In genomic region chr12:53127169-53127568, GRCh38 we compare ENCODE assay signal across 16 cellular contexts. TPM values are rescaled to one million over a fixed set of nuclear protein-coding genes. Genes with fewer than 3 reads are reported as not detected.
DNase-seq lines count a peak whose midpoint lies in the region; ATAC-seq, FAIRE-seq and TF ChIP-seq lines count a peak whose summit lies in the region.
"Had no signal": no experiment of that assay in that cellular context is flagged by ENCODE, and none has a peak within 500 bp of the region (broad histone marks: within the 10 kb centered on the region; RNA-seq: fewer than 3 reads in every experiment).

No MANE protein-coding gene starts in this region.

- in situ Hi-C loops in IMR-90 (cut with MboI; ENCODE audit: low sequenced_read_pairs), result no loop called here

- TF ChIP-seq CTCF in IMR-90 (conservative IDR thresholded peaks at IDR 0.05; ENCODE audit: low read depth, low read length), result no peak
- no peak for TF ChIP-seq CTCF in H1 (IDR thresholded peaks at IDR 0.05; ENCODE audit: control extremely low read depth in 1 of 3, insufficient read depth in 1 of 3, low read depth in 1 of 3, low read length in 3 of 3)

- H3K4me2 ChIP-seq in IMR-90 (ENCODE audit: low read depth, low read length), result no peak overlapping the region
- no peak overlapping the region for H3K4me2 ChIP-seq in H1 (ENCODE audit: insufficient read depth in 1 of 2, low read depth in 2 of 2, low read length in 2 of 2)

- no peak overlapping the region for H2BK15ac ChIP-seq in IMR-90 (ENCODE audit: low read depth, low read length)
- H2BK15ac ChIP-seq in H1 (ENCODE audit: low read length), result no peak overlapping the region

- H3K23me2 ChIP-seq in H1 (ENCODE audit: low read depth, low read length), result no peaks in the 10 kb centered on the region

- H4K8ac ChIP-seq in IMR-90 (ENCODE audit: low read depth in 2 of 2, low read length in 2 of 2), result no peak overlapping the region
- no peak overlapping the region for H4K8ac ChIP-seq in H1 (ENCODE audit: extremely low read depth, insufficient read depth, low read length)

- no peak for TF ChIP-seq RAD21 in IMR-90 (IDR thresholded peaks at IDR 0.05; ENCODE audit: low read length)
- TF ChIP-seq RAD21 in H1 (IDR thresholded peaks at IDR 0.05 in 1 of 2, conservative IDR thresholded peaks at IDR 0.05 in 1 of 2; ENCODE audit: low read depth in 2 of 2, low read length in 2 of 2), result no peak

- TF ChIP-seq POLR2A in IMR-90 (IDR thresholded peaks at IDR 0.05; ENCODE audit: low read depth, low read length), result no peak
- no peak for TF ChIP-seq POLR2A in H1 (IDR thresholded peaks at IDR 0.05; ENCODE audit: control extremely low read depth in 1 of 2, low read depth in 2 of 2, low read length in 2 of 2)

- H2AK9ac ChIP-seq in IMR-90 (replicated peaks; ENCODE audit: low read depth, low read length, poor library complexity), result no peak overlapping the region

- POLR2A ChIA-PET in IMR-90 (lab: Charles Lee; ENCODE audit: unreplicated experiment) (no interaction called here), H1 (lab: Charles Lee; ENCODE audit: partially characterized antibody) (no interaction called here)

- no peak for TF ChIP-seq EP300 in H1 (IDR thresholded peaks at IDR 0.05; ENCODE audit: borderline replicate concordance in 1 of 2, low read depth in 2 of 2, low read length in 2 of 2)

- H3K23ac ChIP-seq in IMR-90 (ENCODE audit: low read depth, low read length) (no peak overlapping the region), H1 (ENCODE audit: insufficient read length) (no peak overlapping the region)

- no peaks in the 10 kb centered on the region for H3K79me1 ChIP-seq in IMR-90 (ENCODE audit: low read depth in 1 of 2, low read length in 2 of 2)
- H3K79me1 ChIP-seq in H1 (ENCODE audit: low read depth, low read length), result no peaks in the 10 kb centered on the region

- H3K9ac ChIP-seq in IMR-90 (ENCODE audit: low read depth, low read length) (no peak overlapping the region), H1 (replicated peaks in 1 of 4; ENCODE audit: extremely low read depth in 1 of 4, low read depth in 3 of 4, low read length in 3 of 4) (no peak overlapping the region)

- H3K27ac ChIP-seq in IMR-90 (ENCODE audit: insufficient read depth, low read length) (no peak overlapping the region), H1 (ENCODE audit: low read depth, low read length) (no peak overlapping the region)
- H3K27ac ChIP-seq: C4-2B had no signal

- H3K18ac ChIP-seq in IMR-90 (ENCODE audit: low read depth, low read length) (no peak overlapping the region), H1 (ENCODE audit: extremely low read depth, low read length) (no peak overlapping the region)

- H3K27me3 ChIP-seq in IMR-90 (ENCODE audit: control insufficient read depth, insufficient read depth, low read length) (peaks cover 6% of the 10 kb centered on the region; the same call in 1 of the 2 replicates), H1 (replicated peaks in 1 of 4; ENCODE audit: control insufficient read depth in 3 of 4, extremely low read depth in 1 of 4, insufficient read depth in 3 of 4, low read length in 3 of 4) (no peaks in the 10 kb centered on the region)

- H4K91ac ChIP-seq in IMR-90 (ENCODE audit: insufficient read depth, low read depth, low read length) (no peak overlapping the region), H1 (replicated peaks; ENCODE audit: insufficient read length, low read length) (no peak overlapping the region)

- ATAC-seq in IMR-90 (ENCODE audit: low read depth) (no peak), GM21737 (IDR thresholded peaks at IDR 0.05; ENCODE audit: unreplicated experiment) (no peak)

- H4K5ac ChIP-seq in IMR-90 (ENCODE audit: low read depth, low read length) (no peak overlapping the region), H1 (ENCODE audit: insufficient read length, low read depth, low read length) (no peak overlapping the region)

- no CpG with 5 or more reads among the region's 1 CpG for WGBS in IMR-90 (ENCODE audit: extremely low coverage in 2 of 2, insufficient read length in 1 of 2), 2 experiments
- WGBS in H1 (ENCODE audit: extremely low coverage in 1 of 2, insufficient coverage in 1 of 2, insufficient read length in 1 of 2, insufficient replicate concordance in 2 of 2, low coverage in 1 of 2, low lambda C conversion rate in 2 of 2, missing lambda C conversion rate in 1 of 2), 2 experiments, result 94% methylated on average over 1 of the region's 1 CpG; no CpG with 5 or more reads in 1 of the 2 experiments

- peaks cover 3% of the 10 kb centered on the region; the same call in 1 of the 2 replicates for H3K4me1 ChIP-seq in IMR-90 (ENCODE audit: control insufficient read depth, insufficient read depth, low read length)
- H3K4me1 ChIP-seq in H1 (replicated peaks in 1 of 4; ENCODE audit: control insufficient read depth in 3 of 4, insufficient read depth in 4 of 4, low read length in 3 of 4), result no peaks in the 10 kb centered on the region

- H3K56ac ChIP-seq in IMR-90 (ENCODE audit: extremely low read depth, insufficient read depth, low read length) (no peak overlapping the region), H1 (replicated peaks; ENCODE audit: insufficient read length, low read depth, low read length) (no peak overlapping the region)

- DNase-seq in IMR-90 (no peak), H1 (ENCODE audit: low read depth in 1 of 2, low spot score in 2 of 2) (no peak), HuH-7 (ENCODE audit: low spot score) (no peak)
- DNase-seq: AML-193; Caco-2; CD4-positive, alpha-beta T cell; HCEC 1CT; Kasumi-1; KG1 had no signal

- H2BK5ac ChIP-seq in IMR-90 (ENCODE audit: low read depth, low read length, poor library complexity, severe bottlenecking), result no peak overlapping the region
- H2BK5ac ChIP-seq in H1 (ENCODE audit: low read depth, low read length), result no peak overlapping the region

- H3K79me2 ChIP-seq in H1 (ENCODE audit: control insufficient read depth in 1 of 2, insufficient read depth in 2 of 2, low read length in 2 of 2), result no peaks in the 10 kb centered on the region

- no peak overlapping the region for H2BK12ac ChIP-seq in H1 (ENCODE audit: low read depth, low read length)

- H3K4ac ChIP-seq in IMR-90 (ENCODE audit: low read depth, low read length), result no peak overlapping the region
- H3K4ac ChIP-seq in H1 (replicated peaks; ENCODE audit: insufficient read length, low read depth, low read length), result no peak overlapping the region

- no peak overlapping the region for H3K4me3 ChIP-seq in IMR-90 (ENCODE audit: insufficient read depth, low read depth, low read length)
- H3K4me3 ChIP-seq in H1 (ENCODE audit: extremely low read depth in 1 of 4, insufficient read depth in 2 of 4, low read depth in 3 of 4, low read length in 4 of 4), result no peak overlapping the region

- H3K9me1 ChIP-seq in IMR-90 (ENCODE audit: insufficient read depth, low read length), result peaks cover 10% of the 10 kb centered on the region; the same call in 1 of the 2 replicates

- no peaks in the 10 kb centered on the region for H3K9me3 ChIP-seq in IMR-90 (ENCODE audit: control insufficient read depth, insufficient read depth, low read length)
- no peaks in the 10 kb centered on the region for H3K9me3 ChIP-seq in H1 (ENCODE audit: insufficient read depth in 2 of 2, low read depth in 1 of 2, low read length in 1 of 2)
- H3K9me3 ChIP-seq: Caco-2 had no signal

- no TSS peak for BruUV-seq in IMR-90 (replicated peaks; lab: Mats Ljungman, UMichigan)

- CTCF ChIA-PET in IMR-90 (lab: Yijun Ruan, JAX), result interaction anchor here (0.6 kb wide), 1 partner anchor 11 kb away, joined by 3 read pairs; no protein-coding TSS in a partner anchor
- CTCF ChIA-PET in H1 (lab: Charles Lee; ENCODE audit: partially characterized antibody), result interaction anchor here (0.6 to 4.6 kb wide), 4 partner anchors 28 to 1112 kb away, joined by 3 to 15 read pairs (median 8); no protein-coding TSS in a partner anchor

- no peaks in the 10 kb centered on the region for H4K20me1 ChIP-seq in IMR-90 (ENCODE audit: insufficient read depth, low read length)
- H4K20me1 ChIP-seq in H1 (replicated peaks in 1 of 2; ENCODE audit: control insufficient read depth in 1 of 2, insufficient read depth in 2 of 2, low read length in 2 of 2), result no peaks in the 10 kb centered on the region

- dilution Hi-C loops in IMR-90 (cut with HindIII; ENCODE audit: low sequenced_read_pairs, unreplicated experiment), result no loop called here

- no peak overlapping the region for H2AK5ac ChIP-seq in IMR-90 (ENCODE audit: low read depth, low read length)
- H2AK5ac ChIP-seq in H1 (ENCODE audit: low read depth, low read length), result no peak overlapping the region

- H2BK120ac ChIP-seq in IMR-90 (ENCODE audit: low read depth, low read length), result no peak overlapping the region
- no peak overlapping the region for H2BK120ac ChIP-seq in H1 (replicated peaks; ENCODE audit: low read depth, low read length)

- H3K36me3 ChIP-seq in IMR-90 (ENCODE audit: control insufficient read depth, insufficient read depth, low read length) (no peaks in the 10 kb centered on the region), H1 (ENCODE audit: control insufficient read depth in 2 of 4, insufficient read depth in 4 of 4, low read length in 3 of 4) (no peaks in the 10 kb centered on the region)

- H3K14ac ChIP-seq in IMR-90 (replicated peaks; ENCODE audit: low read depth, low read length), result no peak overlapping the region
- H3K14ac ChIP-seq in H1 (ENCODE audit: insufficient read length), result no peak overlapping the region

- H2BK20ac ChIP-seq in IMR-90 (ENCODE audit: low read depth, low read length), result no peak overlapping the region
- H2BK20ac ChIP-seq in H1 (ENCODE audit: low read length), result no peak overlapping the region

- H2AFZ ChIP-seq in IMR-90 (replicated peaks; ENCODE audit: low read length, poor library complexity) (no peak overlapping the region), H1 (ENCODE audit: low read length) (no peak overlapping the region)

- FAIRE-seq in H1 (lab: Jason Lieb, UNC), result no peak
- FAIRE-seq: A204.1, D721Med, G401.6, GM12891 had no signal

- intact Hi-C loops in IMR-90 (cut with micrococcal nuclease), result no loop called here

RNA-seq across cellular contexts. Expression of gene SOAT2, which starts 23.9 kb away (rescaled TPM):
- under 0.01 and 0.18 TPM in 2 replicates for total RNA-seq in IMR-90 (2012; rRNA removed)
- 0.39 and 0.55 TPM in 2 replicates for polyA plus RNA-seq in IMR-90 (2012; rRNA removed)
- polyA plus RNA-seq in IMR-90 (2012; cell fraction: cytosol; rRNA removed), result 0.18 and 0.27 TPM in 2 replicates
- polyA plus RNA-seq in IMR-90 (2012; cell fraction: nucleus; rRNA removed; ENCODE audit: low replicate concordance), result 0.52 and 1.3 TPM in 2 replicates
- total RNA-seq in H1 (2021; fragmentation: NEBNext Ultra II Directional; extraction: Animal tissue kit (Norgen Biotek cat#: 25700)), result not detected in 2 replicates
- polyA plus RNA-seq in H1 (2011; rRNA removed), result 0.08 and 0.13 TPM in 2 replicates
- 0.12 TPM for polyA plus RNA-seq in H1 (2011; cell fraction: cytosol; rRNA removed)
- polyA plus RNA-seq in H1 (2011; cell fraction: nucleus; rRNA removed), result 0.21 TPM
- polyA plus RNA-seq in H1 (2012, experiment 1 of 2), result not detected in 4 replicates
- polyA plus RNA-seq in H1 (2012, experiment 2 of 2), result not detected
- 0.04 TPM for polyA plus RNA-seq in H1 (2013, experiment 1 of 2)
- polyA plus RNA-seq in H1 (2013, experiment 2 of 2), result not detected
- polyA minus RNA-seq in H1 (2011; rRNA and poly(A)+ RNA removed), result not detected in 2 replicates
- polyA minus RNA-seq in H1 (2011; cell fraction: cytosol; rRNA and poly(A)+ RNA removed), result not detected
- not detected for polyA minus RNA-seq in H1 (2011; cell fraction: nucleus; rRNA and poly(A)+ RNA removed)
- polyA plus RNA-seq: IgD-negative memory B cell had no signal

RNA-seq across cellular contexts. Expression of gene IGFBP6, which starts 29.7 kb away (rescaled TPM):
- 124 and 140 TPM in 2 replicates for total RNA-seq in IMR-90 (2012; rRNA removed)
- polyA plus RNA-seq in IMR-90 (2012; rRNA removed) (337 and 373 TPM in 2 replicates), H1 (2011; rRNA removed) (14.7 and 25.3 TPM in 2 replicates)
- 592 and 623 TPM in 2 replicates for polyA plus RNA-seq in IMR-90 (2012; cell fraction: cytosol; rRNA removed)
- polyA plus RNA-seq in IMR-90 (2012; cell fraction: nucleus; rRNA removed; ENCODE audit: low replicate concordance), result 90.7 and 186 TPM in 2 replicates
- 13.7 and 16.4 TPM in 2 replicates for total RNA-seq in H1 (2021; fragmentation: NEBNext Ultra II Directional; extraction: Animal tissue kit (Norgen Biotek cat#: 25700))
- 15.4 TPM for polyA plus RNA-seq in H1 (2011; cell fraction: cytosol; rRNA removed)
- polyA plus RNA-seq in H1 (2011; cell fraction: nucleus; rRNA removed), result 13.2 TPM
- polyA plus RNA-seq in H1 (2012, experiment 1 of 2), result 5.3 to 13.0 TPM (median 10.2 TPM) in 4 replicates
- polyA plus RNA-seq in H1 (2012, experiment 2 of 2), result 22.3 TPM
- 8.4 TPM for polyA plus RNA-seq in H1 (2013, experiment 1 of 2)
- 10.8 TPM for polyA plus RNA-seq in H1 (2013, experiment 2 of 2)
- 2.6 and 3.5 TPM in 2 replicates for polyA minus RNA-seq in H1 (2011; rRNA and poly(A)+ RNA removed)
- polyA minus RNA-seq in H1 (2011; cell fraction: cytosol; rRNA and poly(A)+ RNA removed), result 2.9 TPM
- 2.4 TPM for polyA minus RNA-seq in H1 (2011; cell fraction: nucleus; rRNA and poly(A)+ RNA removed)

RNA-seq across cellular contexts. Expression of gene SPRYD3, which starts 48.0 kb away (rescaled TPM):
- total RNA-seq in IMR-90 (2012; rRNA removed), result 21.7 and 25.6 TPM in 2 replicates
- 27.8 and 28.8 TPM in 2 replicates for polyA plus RNA-seq in IMR-90 (2012; rRNA removed)
- 20.9 and 26.7 TPM in 2 replicates for polyA plus RNA-seq in IMR-90 (2012; cell fraction: cytosol; rRNA removed)
- 24.4 and 31.3 TPM in 2 replicates for polyA plus RNA-seq in IMR-90 (2012; cell fraction: nucleus; rRNA removed; ENCODE audit: low replicate concordance)
- total RNA-seq in H1 (2021; fragmentation: NEBNext Ultra II Directional; extraction: Animal tissue kit (Norgen Biotek cat#: 25700)), result 6.6 and 6.8 TPM in 2 replicates
- polyA plus RNA-seq in H1 (2011; rRNA removed), result 8.0 and 10.4 TPM in 2 replicates
- 7.4 TPM for polyA plus RNA-seq in H1 (2011; cell fraction: cytosol; rRNA removed)
- 10.8 TPM for polyA plus RNA-seq in H1 (2011; cell fraction: nucleus; rRNA removed)
- 4.9 to 8.7 TPM (median 6.7 TPM) in 4 replicates for polyA plus RNA-seq in H1 (2012, experiment 1 of 2)
- 6.0 TPM for polyA plus RNA-seq in H1 (2012, experiment 2 of 2)
- 3.4 TPM for polyA plus RNA-seq in H1 (2013, experiment 1 of 2)
- 4.0 TPM for polyA plus RNA-seq in H1 (2013, experiment 2 of 2)
- 7.9 and 9.9 TPM in 2 replicates for polyA minus RNA-seq in H1 (2011; rRNA and poly(A)+ RNA removed)
- 4.6 TPM for polyA minus RNA-seq in H1 (2011; cell fraction: cytosol; rRNA and poly(A)+ RNA removed)
- 7.6 TPM for polyA minus RNA-seq in H1 (2011; cell fraction: nucleus; rRNA and poly(A)+ RNA removed)

RNA-seq across cellular contexts. Expression of gene ZNF740, which starts 53.4 kb away (rescaled TPM):
- 11.7 and 13.1 TPM in 2 replicates for total RNA-seq in IMR-90 (2012; rRNA removed)
- polyA plus RNA-seq in IMR-90 (2012; rRNA removed), result 7.0 and 14.0 TPM in 2 replicates
- polyA plus RNA-seq in IMR-90 (2012; cell fraction: cytosol; rRNA removed), result 3.0 and 3.9 TPM in 2 replicates
- polyA plus RNA-seq in IMR-90 (2012; cell fraction: nucleus; rRNA removed; ENCODE audit: low replicate concordance), result 13.8 and 55.4 TPM in 2 replicates
- 35.6 and 40.0 TPM in 2 replicates for total RNA-seq in H1 (2021; fragmentation: NEBNext Ultra II Directional; extraction: Animal tissue kit (Norgen Biotek cat#: 25700))
- polyA plus RNA-seq in H1 (2011; rRNA removed), result 7.6 and 8.2 TPM in 2 replicates
- polyA plus RNA-seq in H1 (2011; cell fraction: cytosol; rRNA removed), result 11.3 TPM
- 19.1 TPM for polyA plus RNA-seq in H1 (2011; cell fraction: nucleus; rRNA removed)
- polyA plus RNA-seq in H1 (2012, experiment 1 of 2), result 12.5 to 15.6 TPM (median 15.4 TPM) in 4 replicates
- polyA plus RNA-seq in H1 (2012, experiment 2 of 2), result 3.9 TPM
- 7.8 TPM for polyA plus RNA-seq in H1 (2013, experiment 1 of 2)
- 7.2 TPM for polyA plus RNA-seq in H1 (2013, experiment 2 of 2)
- polyA minus RNA-seq in H1 (2011; rRNA and poly(A)+ RNA removed), result 20.4 and 28.1 TPM in 2 replicates
- polyA minus RNA-seq in H1 (2011; cell fraction: cytosol; rRNA and poly(A)+ RNA removed), result 7.6 TPM
- polyA minus RNA-seq in H1 (2011; cell fraction: nucleus; rRNA and poly(A)+ RNA removed), result 43.3 TPM

RNA-seq across cellular contexts. Expression of gene CSAD, which starts 53.6 kb away (rescaled TPM):
- 5.0 and 5.4 TPM in 2 replicates for total RNA-seq in IMR-90 (2012; rRNA removed)
- polyA plus RNA-seq in IMR-90 (2012; rRNA removed) (39.8 and 45.6 TPM in 2 replicates), H1 (2011; rRNA removed) (11.3 and 15.4 TPM in 2 replicates)
- polyA plus RNA-seq in IMR-90 (2012; cell fraction: cytosol; rRNA removed), result 8.8 and 9.9 TPM in 2 replicates
- polyA plus RNA-seq in IMR-90 (2012; cell fraction: nucleus; rRNA removed; ENCODE audit: low replicate concordance), result 572 and 670 TPM in 2 replicates
- total RNA-seq in H1 (2021; fragmentation: NEBNext Ultra II Directional; extraction: Animal tissue kit (Norgen Biotek cat#: 25700)), result 8.8 and 10.0 TPM in 2 replicates
- polyA plus RNA-seq in H1 (2011; cell fraction: cytosol; rRNA removed), result 18.1 TPM
- 55.6 TPM for polyA plus RNA-seq in H1 (2011; cell fraction: nucleus; rRNA removed)
- polyA plus RNA-seq in H1 (2012, experiment 1 of 2), result 11.4 to 14.0 TPM (median 12.7 TPM) in 4 replicates
- 5.2 TPM for polyA plus RNA-seq in H1 (2012, experiment 2 of 2)
- 5.6 TPM for polyA plus RNA-seq in H1 (2013, experiment 1 of 2)
- 4.5 TPM for polyA plus RNA-seq in H1 (2013, experiment 2 of 2)
- 5.1 and 7.6 TPM in 2 replicates for polyA minus RNA-seq in H1 (2011; rRNA and poly(A)+ RNA removed)
- 6.6 TPM for polyA minus RNA-seq in H1 (2011; cell fraction: cytosol; rRNA and poly(A)+ RNA removed)
- 9.2 TPM for polyA minus RNA-seq in H1 (2011; cell fraction: nucleus; rRNA and poly(A)+ RNA removed)
